ENCODE assay signal across 19 cellular contexts in genomic region chr3:7203969-7204847, GRCh38.
A peak's percentile ranks its signal among the peaks of the same experiment; 100 is the strongest.
DNase-seq lines count a peak whose midpoint lies in the region; ATAC-seq and FAIRE-seq lines count a peak whose summit lies in the region.
"Had no signal": no experiment of that assay in that cellular context is flagged by ENCODE, and none has a peak within 500 bp of the region (broad histone marks: within the 10 kb centered on the region; RNA-seq: fewer than 3 reads in every experiment).

No MANE protein-coding gene starts in this region.

- no peaks in the 10 kb centered on the region for H3K4me1 ChIP-seq in ACC112 (ENCODE audit: control insufficient read depth, insufficient read depth, low read length, unreplicated experiment)

- no peak for FAIRE-seq in GM19239 (lab: Jason Lieb, UNC)
- FAIRE-seq: endothelial cell of umbilical vein, K562 had no signal

- DNase-seq in DMS153 (lab: John Stamatoyannopoulos, UW) (no peak), GM19239 (ENCODE audit: insufficient read length, low spot score) (no peak), NCI-H1048 (lab: John Stamatoyannopoulos, UW) (no peak), NCI-H510A (lab: John Stamatoyannopoulos, UW) (no peak)
- DNase-seq: activated naive CD4-positive, alpha-beta T cell treated with anti-CD3 and anti-CD28 coated beads for 36 hours; CD4-positive, alpha-beta memory T cell; GOT3; immature natural killer cell; NCI-H146; ovary; PC-3 had no signal

- peak overlapping the region; percentile 23 for H2AFZ ChIP-seq in ACC112 (ENCODE audit: low read length, unreplicated experiment)

- H3K79me2 ChIP-seq in ACC112 (ENCODE audit: control insufficient read depth, insufficient read depth, low read length, unreplicated experiment), result no peaks in the 10 kb centered on the region

- no peak overlapping the region for H3K27ac ChIP-seq in ACC112 (ENCODE audit: low read depth, low read length)
- H3K27ac ChIP-seq: ovary, suprapubic skin had no signal

- no peaks in the 10 kb centered on the region for H3K27me3 ChIP-seq in ACC112 (ENCODE audit: insufficient read depth, low read length)
- H3K27me3 ChIP-seq: ovary, suprapubic skin had no signal

- H3K36me3 ChIP-seq in ACC112 (ENCODE audit: insufficient read depth, low read length), result no peaks in the 10 kb centered on the region
- H3K36me3 ChIP-seq: ovary, suprapubic skin had no signal

- ATAC-seq in GM19395 (IDR thresholded peaks at IDR 0.05; ENCODE audit: unreplicated experiment), result peak; percentile 46
- peak; percentile 37 for ATAC-seq in HG02763 (IDR thresholded peaks at IDR 0.05; ENCODE audit: unreplicated experiment)
- ATAC-seq in HG03460 (IDR thresholded peaks at IDR 0.05; ENCODE audit: unreplicated experiment), result peak; percentile 45
- ATAC-seq: K562, PC-3, WTC11 had no signal

- no peak overlapping the region for H3K4me3 ChIP-seq in ACC112 (ENCODE audit: low read depth, low read length)
- H3K4me3 ChIP-seq: K562, ovary, suprapubic skin had no signal
